ENCODE assay signal across 1 cellular context in genomic region chr20:59006167-59006863, GRCh38.
TF ChIP-seq lines count a peak whose summit lies in the region.

No MANE protein-coding gene starts in this region.

TF ChIP-seq in SK-N-SH, 30 proteins besides CTCF, POLR2A, EP300 and RAD21:
- no peak for TF ChIP-seq USF2 (IDR thresholded peaks at IDR 0.05; ENCODE audit: borderline replicate concordance, low read depth, low read length)
- TF ChIP-seq CHD2 (IDR thresholded peaks at IDR 0.05; ENCODE audit: low read length, partially characterized antibody): no peak
- TF ChIP-seq FOSL2 (IDR thresholded peaks at IDR 0.05; ENCODE audit: borderline replicate concordance, low read depth): no peak
- TF ChIP-seq RXRA (IDR thresholded peaks at IDR 0.05; ENCODE audit: borderline replicate concordance, low read depth): no peak
- TF ChIP-seq MEF2A (IDR thresholded peaks at IDR 0.05; ENCODE audit: borderline replicate concordance, low read depth): no peak
- TF ChIP-seq, protein P1, sequence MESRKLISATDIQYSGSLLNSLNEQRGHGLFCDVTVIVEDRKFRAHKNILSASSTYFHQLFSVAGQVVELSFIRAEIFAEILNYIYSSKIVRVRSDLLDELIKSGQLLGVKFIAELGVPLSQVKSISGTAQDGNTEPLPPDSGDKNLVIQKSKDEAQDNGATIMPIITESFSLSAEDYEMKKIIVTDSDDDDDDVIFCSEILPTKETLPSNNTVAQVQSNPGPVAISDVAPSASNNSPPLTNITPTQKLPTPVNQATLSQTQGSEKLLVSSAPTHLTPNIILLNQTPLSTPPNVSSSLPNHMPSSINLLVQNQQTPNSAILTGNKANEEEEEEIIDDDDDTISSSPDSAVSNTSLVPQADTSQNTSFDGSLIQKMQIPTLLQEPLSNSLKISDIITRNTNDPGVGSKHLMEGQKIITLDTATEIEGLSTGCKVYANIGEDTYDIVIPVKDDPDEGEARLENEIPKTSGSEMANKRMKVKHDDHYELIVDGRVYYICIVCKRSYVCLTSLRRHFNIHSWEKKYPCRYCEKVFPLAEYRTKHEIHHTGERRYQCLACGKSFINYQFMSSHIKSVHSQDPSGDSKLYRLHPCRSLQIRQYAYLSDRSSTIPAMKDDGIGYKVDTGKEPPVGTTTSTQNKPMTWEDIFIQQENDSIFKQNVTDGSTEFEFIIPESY (IDR thresholded peaks at IDR 0.05; ENCODE audit: borderline replicate concordance, low read depth): no peak
- TF ChIP-seq NRF1 (IDR thresholded peaks at IDR 0.05; ENCODE audit: low read depth, low read length): no peak
- TF ChIP-seq TAF1 (IDR thresholded peaks at IDR 0.05; ENCODE audit: borderline replicate concordance, low read depth, low read length): no peak
- no peak for TF ChIP-seq GABPA (IDR thresholded peaks at IDR 0.05; ENCODE audit: low read depth)
- no peak for TF ChIP-seq JUND (IDR thresholded peaks at IDR 0.05)
- TF ChIP-seq FOXM1 (IDR thresholded peaks at IDR 0.05; ENCODE audit: low read depth): no peak
- no peak for TF ChIP-seq SIN3A (IDR thresholded peaks at IDR 0.05; ENCODE audit: borderline replicate concordance, low read depth, low read length)
- no peak for TF ChIP-seq GATA2 (CRISPR knock-in tag; IDR thresholded peaks at IDR 0.05)
- TF ChIP-seq RFX5 (IDR thresholded peaks at IDR 0.05; ENCODE audit: low read length): no peak
